ENCODE assay signal across 8 cellular contexts in the genomic region with DNA sequence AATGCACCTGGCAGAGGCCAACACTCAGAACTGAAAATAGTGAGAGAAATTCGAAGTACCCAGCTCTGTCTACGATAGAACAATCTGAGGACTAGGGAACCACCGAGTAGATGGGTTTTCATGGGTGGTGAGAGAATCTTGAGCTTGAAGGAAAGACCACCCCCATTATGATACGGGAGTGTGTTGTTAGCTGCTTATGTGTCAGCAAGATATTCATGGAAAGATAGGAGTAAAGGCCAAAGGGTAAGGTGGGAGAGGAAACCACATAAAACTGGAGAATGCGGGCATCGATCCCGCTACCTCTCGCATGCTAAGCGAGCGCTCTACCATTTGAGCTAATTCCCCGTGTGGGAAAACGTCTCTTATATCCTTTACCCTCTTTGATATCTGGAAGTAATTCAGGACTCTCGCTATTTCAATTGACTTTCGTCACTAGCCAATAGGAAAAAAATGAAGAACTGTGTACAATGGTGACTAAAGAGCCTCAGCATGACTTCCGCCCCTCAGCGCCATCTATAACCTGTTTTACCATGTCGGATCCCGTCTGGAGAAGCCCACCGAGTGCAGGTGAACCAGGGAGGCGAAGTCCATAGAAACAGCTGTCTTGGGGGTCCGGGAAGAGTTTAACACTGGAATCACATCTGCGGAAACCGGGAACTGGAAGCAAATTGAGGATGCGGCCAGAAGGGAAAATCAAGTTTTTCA. TPM values are rescaled to one million over a fixed set of nuclear protein-coding genes. Genes with fewer than 3 reads are reported as not detected.
DNase-seq lines count a peak whose midpoint lies in the region; ATAC-seq and TF ChIP-seq lines count a peak whose summit lies in the region.

No MANE protein-coding gene starts in this region.

- 7 to 11% methylated on average over 17 of the region's 24 CpGs for WGBS in mesodermal cell (ENCODE audit: insufficient coverage in 2 of 2), 2 experiments

- H3K27ac ChIP-seq in AG04450 (ENCODE audit: low read depth, low read length) (peak overlapping the region; percentile 84), mesodermal cell (ENCODE audit: low read depth, low read length, severe bottlenecking) (peak overlapping the region; percentile 71)

- POLR2A ChIA-PET in AG04450 (lab: Yijun Ruan, JAX): interaction anchor here (0.7 to 1.3 kb wide), 6 partner anchors 15 to 1238 kb away, joined by 3 to 11 read pairs (median 5); a partner anchor contains a TSS

- peak; percentile 40 to 48 for ATAC-seq in activated CD4-positive, CD25-positive, alpha-beta regulatory T cell treated with anti-CD3 and anti-CD28 coated beads, Interleukin-2, amount 50 U/mL, for 24 hours

- TF ChIP-seq CTCF in AG04450 (IDR thresholded peaks at IDR 0.05; ENCODE audit: low read depth, low read length): no peak
- no peak for TF ChIP-seq CTCF in GM10266 (IDR thresholded peaks at IDR 0.05; ENCODE audit: control insufficient read depth, insufficient read depth, low read depth, missing control alignments)

- no peaks in the 10 kb centered on the region for H3K36me3 ChIP-seq in endocrine pancreas (ENCODE audit: control insufficient read depth, insufficient read depth, low read length)
- no peaks in the 10 kb centered on the region for H3K36me3 ChIP-seq in mesodermal cell (ENCODE audit: control insufficient read depth, insufficient read depth, low read length)

- no peaks in the 10 kb centered on the region for H3K9me3 ChIP-seq in AG04450 (ENCODE audit: control insufficient read depth, insufficient read depth, low read length)
- H3K9me3 ChIP-seq in endocrine pancreas (ENCODE audit: control insufficient read depth, low read length): no peaks in the 10 kb centered on the region
- H3K9me3 ChIP-seq in mesodermal cell (ENCODE audit: control insufficient read depth, low read length): no peaks in the 10 kb centered on the region

- DNase-seq in AG04450 (ENCODE audit: low read depth, low spot score) (peak; percentile 75), GOT3 (lab: John Stamatoyannopoulos, UW) (peak; percentile 63), NCI-H345 treated with DMSO at 0.1 percent for 48 hours (lab: John Stamatoyannopoulos, UW; ENCODE audit: unreplicated experiment) (peak; percentile 77), stromal cell of bone marrow (ENCODE audit: low read depth) (peak; percentile 62), GM10266 (ENCODE audit: extremely low spot score) (no peak)

- H3K4me3 ChIP-seq in AG04450 (ENCODE audit: low read depth, low read length): peak overlapping the region; percentile 68
- H3K4me3 ChIP-seq in endocrine pancreas (ENCODE audit: control insufficient read depth, insufficient read depth, low read length): peak overlapping the region; percentile 74
- H3K4me3 ChIP-seq in mesodermal cell (ENCODE audit: extremely low read depth, insufficient read depth, low read length, poor library complexity, severe bottlenecking): peak overlapping the region; percentile 65

- H3K4me1 ChIP-seq in endocrine pancreas (ENCODE audit: control insufficient read depth, insufficient read depth, low read length) (no peaks in the 10 kb centered on the region), mesodermal cell (ENCODE audit: control insufficient read depth, insufficient read depth, low read length, poor library complexity, severe bottlenecking) (no peaks in the 10 kb centered on the region)

- CTCF ChIA-PET in AG04450 (lab: Charles Lee): interaction anchor here (0.6 to 17.1 kb wide), 28 partner anchors 9 to 1784 kb away, joined by 3 to 280 read pairs (median 4); partner anchors contain the start of gene ABT1

- H3K9ac ChIP-seq in endocrine pancreas (ENCODE audit: control insufficient read depth, insufficient read depth, low read length): peak overlapping the region; percentile 2

- H3K27me3 ChIP-seq in AG04450 (ENCODE audit: control insufficient read depth, insufficient read depth, low read length) (no peaks in the 10 kb centered on the region), endocrine pancreas (ENCODE audit: control insufficient read depth, insufficient read depth, low read length) (no peaks in the 10 kb centered on the region)

RNA-seq across cellular contexts. Expression of gene ABT1, which starts 25.0 kb away (rescaled TPM):
- polyA plus RNA-seq in AG04450 (2011; rRNA removed): 12.8 and 14.9 TPM in 2 replicates
- 9.6 and 9.7 TPM in 2 replicates for polyA minus RNA-seq in AG04450 (2011; rRNA and poly(A)+ RNA removed)
- 20.4 TPM for polyA plus RNA-seq in mesodermal cell (2013, experiment 1 of 2)
- polyA plus RNA-seq in mesodermal cell (2013, experiment 2 of 2): 19.2 TPM

RNA-seq across cellular contexts. Expression of gene HMGN4, which starts 33.6 kb away (rescaled TPM):
- polyA plus RNA-seq in AG04450 (2011; rRNA removed): 59.0 and 72.3 TPM in 2 replicates
- 18.6 and 27.4 TPM in 2 replicates for polyA minus RNA-seq in AG04450 (2011; rRNA and poly(A)+ RNA removed)
- 67.9 TPM for polyA plus RNA-seq in mesodermal cell (2013, experiment 1 of 2)
- 65.0 TPM for polyA plus RNA-seq in mesodermal cell (2013, experiment 2 of 2)
